Comparison of ENCODE assay signal across 16 cellular contexts in the genomic region with DNA sequence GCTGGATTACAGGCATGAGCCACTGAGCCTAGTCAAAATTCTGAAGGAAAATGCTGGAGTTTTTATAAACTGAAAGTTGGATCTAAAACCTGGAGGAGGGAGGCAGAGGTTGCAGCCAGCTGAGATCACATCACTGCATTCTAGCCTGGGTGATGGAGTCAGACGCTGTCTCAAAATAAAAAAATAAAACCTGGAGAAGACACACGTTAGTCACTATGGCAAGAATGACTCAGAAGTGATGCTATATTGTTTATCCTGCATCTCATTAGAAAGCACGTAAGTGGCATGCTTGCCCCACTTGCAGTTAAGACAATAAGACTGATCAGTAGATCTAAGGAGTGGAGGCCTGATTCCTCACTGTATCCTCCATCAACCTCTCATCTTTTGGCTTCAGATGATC. TPM values are rescaled to one million over a fixed set of nuclear protein-coding genes. Genes with fewer than 3 reads are reported as not detected.
DNase-seq lines count a peak whose midpoint lies in the region; ATAC-seq and TF ChIP-seq lines count a peak whose summit lies in the region.
"Had no signal": no experiment of that assay in that cellular context is flagged by ENCODE, and none has a peak within 500 bp of the region (broad histone marks: within the 10 kb centered on the region; RNA-seq: fewer than 3 reads in every experiment).

No MANE protein-coding gene starts in this region.

- no peaks in the 10 kb centered on the region for H3K27me3 ChIP-seq in GM23248 (replicated peaks; ENCODE audit: insufficient read depth)

- in situ Hi-C loops in GM23248 (cut with MboI) = loop anchor here (25.0 kb wide), 1 partner anchor 561 kb away; no protein-coding TSS in a partner anchor

- H3K4me3 ChIP-seq in GM23248 = peak overlapping the region; percentile 43; the same call in 1 of the 2 replicates
- H3K4me3 ChIP-seq in fibroblast of pulmonary artery (replicated peaks; ENCODE audit: low read depth, low read length) = no peak overlapping the region
- H3K4me3 ChIP-seq: lower lobe of right lung had no signal

- H3F3A ChIP-seq in GM23248 (ENCODE audit: insufficient read depth) = peaks cover 13% of the 10 kb centered on the region

- DNase-seq in A172 (ENCODE audit: low spot score) (peak; percentile 71), GM23248 (peak; percentile 96), fibroblast of pulmonary artery (ENCODE audit: low read depth) (peak; percentile 76), Kasumi-1 (lab: John Stamatoyannopoulos, UW) (no peak), glutamatergic neuron (no peak)
- peak; percentile 25 for DNase-seq in activated CD8-positive, alpha-beta T cell treated with anti-CD3 and anti-CD28 coated beads for 36 hours
- DNase-seq in activated CD4-positive, alpha-beta T cell treated with anti-CD3 and anti-CD28 coated beads, Interleukin-2, amount 10 ng/mL, durations not matched to agents 24 days and 14 days = no peak
- DNase-seq: activated T-cell treated with anti-CD3 and anti-CD28 coated beads, Interleukin-2, amount 50 U/mL, for 48 hours; GF-D8; lower lobe of right lung; NCI-H1105; NCI-H510A; nucleus accumbens had no signal

- H3K79me2 ChIP-seq in GM23248 (ENCODE audit: insufficient read depth) = no peaks in the 10 kb centered on the region

- no peaks in the 10 kb centered on the region for H4K20me1 ChIP-seq in GM23248 (ENCODE audit: insufficient read depth)

- CTCF ChIA-PET in activated CD8-positive, alpha-beta T cell treated with anti-CD3 and anti-CD28 coated beads for 36 hours (lab: Charles Lee) = interaction anchor here (0.9 to 4.7 kb wide), 3 partner anchors 317 to 566 kb away, joined by 3 to 18 read pairs (median 3); no protein-coding TSS in a partner anchor

- intact Hi-C loops in activated CD8-positive, alpha-beta T cell treated with anti-CD3 and anti-CD28 coated beads for 36 hours (cut with micrococcal nuclease) = no loop called here
- intact Hi-C loops in activated CD4-positive, alpha-beta T cell treated with anti-CD3 and anti-CD28 coated beads, Interleukin-2, amount 10 ng/mL, durations not matched to agents 24 days and 14 days (cut with micrococcal nuclease) = loop anchor here (5.0 kb wide), 2 partner anchors 566 to 641 kb away; partner anchors contain the start of gene MSH6

- H3K4me1 ChIP-seq in GM23248 (ENCODE audit: insufficient read depth) = peaks cover 15% of the 10 kb centered on the region

- POLR2A ChIA-PET in activated CD8-positive, alpha-beta T cell treated with anti-CD3 and anti-CD28 coated beads for 36 hours (lab: Charles Lee) = no interaction called here

- TF ChIP-seq CTCF in activated CD8-positive, alpha-beta T cell treated with anti-CD3 and anti-CD28 coated beads for 36 hours (IDR thresholded peaks at IDR 0.05) = no peak
- no peak for TF ChIP-seq CTCF in fibroblast of pulmonary artery (IDR thresholded peaks at IDR 0.05; ENCODE audit: low read length, missing control alignments)
- no peak for TF ChIP-seq CTCF in glutamatergic neuron (IDR thresholded peaks at IDR 0.05; ENCODE audit: partially characterized antibody, unreplicated experiment)

- peaks cover 5% of the 10 kb centered on the region for H3K27me3 Mint-ChIP-seq in activated CD8-positive, alpha-beta T cell treated with anti-CD3 and anti-CD28 coated beads for 36 hours
- no peaks in the 10 kb centered on the region for H3K27me3 Mint-ChIP-seq in activated CD4-positive, alpha-beta T cell treated with anti-CD3 and anti-CD28 coated beads, Interleukin-2, amount 10 ng/mL, durations not matched to agents 24 days and 14 days
- H3K27me3 Mint-ChIP-seq in glutamatergic neuron (ENCODE audit: unreplicated experiment) = peaks cover 3% of the 10 kb centered on the region
- H3K27me3 Mint-ChIP-seq: B cell had no signal

- H3K4me2 ChIP-seq in GM23248 (ENCODE audit: unreplicated experiment) = peak overlapping the region; percentile 56

- H3K4me1 Mint-ChIP-seq in activated CD8-positive, alpha-beta T cell treated with anti-CD3 and anti-CD28 coated beads for 36 hours (ENCODE audit: low read depth) = peaks cover 13% of the 10 kb centered on the region
- peaks cover 24% of the 10 kb centered on the region for H3K4me1 Mint-ChIP-seq in activated CD4-positive, alpha-beta T cell treated with anti-CD3 and anti-CD28 coated beads, Interleukin-2, amount 10 ng/mL, durations not matched to agents 24 days and 14 days
- peaks cover 16% of the 10 kb centered on the region for H3K4me1 Mint-ChIP-seq in glutamatergic neuron (ENCODE audit: low read depth, unreplicated experiment)

- no peaks in the 10 kb centered on the region for H3K9me2 ChIP-seq in GM23248 (ENCODE audit: insufficient read depth)

- 0 to 1% methylated on average over 3 of the region's 3 CpGs for WGBS in GM23248 (ENCODE audit: low coverage in 1 of 2, low lambda C conversion rate in 2 of 2, missing lambda C conversion rate in 2 of 2), 2 experiments

- peak overlapping the region; percentile 55 for H3K9ac ChIP-seq in GM23248

- no peaks in the 10 kb centered on the region for H3K36me3 ChIP-seq in GM23248 (ENCODE audit: low read depth)
- H3K36me3 ChIP-seq: lower lobe of right lung had no signal

- no peak overlapping the region for H3K27ac Mint-ChIP-seq in activated CD8-positive, alpha-beta T cell treated with anti-CD3 and anti-CD28 coated beads for 36 hours
- no peak overlapping the region for H3K27ac Mint-ChIP-seq in activated CD4-positive, alpha-beta T cell treated with anti-CD3 and anti-CD28 coated beads, Interleukin-2, amount 10 ng/mL, durations not matched to agents 24 days and 14 days
- H3K27ac Mint-ChIP-seq in glutamatergic neuron (ENCODE audit: unreplicated experiment) = no peak overlapping the region
- H3K27ac Mint-ChIP-seq: B cell, brain had no signal

- H3K9me3 Mint-ChIP-seq in activated CD8-positive, alpha-beta T cell treated with anti-CD3 and anti-CD28 coated beads for 36 hours = no peaks in the 10 kb centered on the region
- H3K9me3 Mint-ChIP-seq in activated CD4-positive, alpha-beta T cell treated with anti-CD3 and anti-CD28 coated beads, Interleukin-2, amount 10 ng/mL, durations not matched to agents 24 days and 14 days = no peaks in the 10 kb centered on the region
- H3K9me3 Mint-ChIP-seq in glutamatergic neuron (ENCODE audit: unreplicated experiment) = peaks cover 4% of the 10 kb centered on the region

- H2AFZ ChIP-seq in GM23248 = peak overlapping the region; percentile 46; the same call in 1 of the 2 replicates

- peak overlapping the region; percentile 60 for H3K27ac ChIP-seq in GM23248
- H3K27ac ChIP-seq: lower lobe of right lung had no signal

- no peaks in the 10 kb centered on the region for H3K9me3 ChIP-seq in GM23248 (ENCODE audit: low read depth)
- H3K9me3 ChIP-seq: lower lobe of right lung had no signal

- H3K4me3 Mint-ChIP-seq in activated CD8-positive, alpha-beta T cell treated with anti-CD3 and anti-CD28 coated beads for 36 hours = no peak overlapping the region
- no peak overlapping the region for H3K4me3 Mint-ChIP-seq in activated CD4-positive, alpha-beta T cell treated with anti-CD3 and anti-CD28 coated beads, Interleukin-2, amount 10 ng/mL, durations not matched to agents 24 days and 14 days
- H3K4me3 Mint-ChIP-seq in glutamatergic neuron (ENCODE audit: unreplicated experiment) = no peak overlapping the region
- H3K4me3 Mint-ChIP-seq: B cell, brain had no signal

- ATAC-seq in activated CD8-positive, alpha-beta T cell treated with anti-CD3 and anti-CD28 coated beads for 36 hours = peak; percentile 28
- no peak for ATAC-seq in HG03432 (IDR thresholded peaks at IDR 0.05; ENCODE audit: unreplicated experiment)
- ATAC-seq: lower lobe of right lung had no signal

- H3K36me3 Mint-ChIP-seq in activated CD8-positive, alpha-beta T cell treated with anti-CD3 and anti-CD28 coated beads for 36 hours (ENCODE audit: low read depth) = no peaks in the 10 kb centered on the region
- no peaks in the 10 kb centered on the region for H3K36me3 Mint-ChIP-seq in activated CD4-positive, alpha-beta T cell treated with anti-CD3 and anti-CD28 coated beads, Interleukin-2, amount 10 ng/mL, durations not matched to agents 24 days and 14 days (ENCODE audit: low read depth)
- no peaks in the 10 kb centered on the region for H3K36me3 Mint-ChIP-seq in glutamatergic neuron (ENCODE audit: unreplicated experiment)
- H3K36me3 Mint-ChIP-seq: brain had no signal

RNA-seq across cellular contexts. Expression of gene PPP1R21, which starts 17.2 kb away (rescaled TPM):
- total RNA-seq in A172 (2014; rRNA removed; shearing (Covaris generic)) = 10.9 and 18.3 TPM in 2 replicates
- 10.6 and 35.4 TPM in 2 replicates for total RNA-seq in GM23248 (2014; rRNA removed; shearing (Covaris generic))
- 15.0 and 16.7 TPM in 2 replicates for polyA plus RNA-seq in GM23248 (2016; fragmentation: Nextera tagmentation; extraction: Ambion mirVana)
- 10 to 100 TPM; 22.6 to 24.4 TPM for total RNA-seq in activated CD8-positive, alpha-beta T cell treated with anti-CD3 and anti-CD28 coated beads for 36 hours
- total RNA-seq in activated CD4-positive, alpha-beta T cell treated with anti-CD3 and anti-CD28 coated beads, Interleukin-2, amount 10 ng/mL, durations not matched to agents 24 days and 14 days = 21.2 and 21.3 TPM in 2 replicates
- total RNA-seq in glutamatergic neuron (ENCODE audit: unreplicated experiment) = 55.3 TPM

Comparison
In these comparisons a context has a peak if more than half of its experiments do, and no peak if none do; other contexts are left out.
1. DNase-seq: peak in A172 (single experiment), GM23248 (single experiment), activated CD8-positive, alpha-beta T cell treated with anti-CD3 and anti-CD28 coated beads for 36 hours (single experiment) and fibroblast of pulmonary artery (single experiment); none in Kasumi-1 (0 of 2), activated CD4-positive, alpha-beta T cell treated with anti-CD3 and anti-CD28 coated beads, Interleukin-2, amount 10 ng/mL, durations not matched to agents 24 days and 14 days (single experiment) and glutamatergic neuron (single experiment).